ENCODE assay signal across 8 cellular contexts in the genomic region with DNA sequence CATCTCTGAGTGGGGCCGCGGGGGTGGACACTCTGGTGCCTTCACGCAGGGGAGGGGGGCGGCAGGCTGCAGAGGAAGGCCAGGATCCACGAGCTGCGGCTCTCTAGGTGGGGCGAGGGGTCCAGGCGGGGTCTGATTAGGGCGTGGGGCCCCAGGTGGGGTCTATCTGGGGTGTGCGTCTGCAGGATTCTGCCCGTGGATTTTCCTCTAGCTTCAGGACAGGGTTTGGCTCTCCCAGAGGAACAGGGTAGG. TPM values are rescaled to one million over a fixed set of nuclear protein-coding genes. Genes with fewer than 3 reads are reported as not detected.
DNase-seq lines count a peak whose midpoint lies in the region; ATAC-seq lines count a peak whose summit lies in the region.

No MANE protein-coding gene starts in this region.

- H3K9me3 Mint-ChIP-seq in T-helper 1 cell treated with Interleukin-12 subunit alpha and Interleukin-12 subunit beta and Interleukin-4 antibody, amounts not matched to agents 30 μg/mL and 1 μg/mL, for 36 hours = peaks cover 11% of the 10 kb centered on the region
- peaks cover 6% of the 10 kb centered on the region for H3K9me3 Mint-ChIP-seq in activated T-helper 1 cell treated with anti-CD3 and anti-CD28 coated beads, Interleukin-12 subunit alpha, Interleukin-12 subunit beta, Interleukin-2, Interleukin-4 antibody, amounts not matched to agents 30 ng/mL and 10 ng/mL and 1 ng/mL, durations not matched to agents 14 hours and 24 hours and 36 hours
- H3K9me3 Mint-ChIP-seq in stimulated activated naive CD8-positive, alpha-beta T cell treated with anti-CD3 and anti-CD28 coated beads, Interleukin-15, amount 100 ng/mL, for 72 hours = peaks cover 6 to 8% of the 10 kb centered on the region in 2 donors

- peaks cover 3% of the 10 kb centered on the region for H3K27me3 Mint-ChIP-seq in T-helper 1 cell treated with Interleukin-12 subunit alpha and Interleukin-12 subunit beta and Interleukin-4 antibody, amounts not matched to agents 30 μg/mL and 1 μg/mL, for 36 hours (ENCODE audit: low read depth)
- peaks cover 7% of the 10 kb centered on the region for H3K27me3 Mint-ChIP-seq in activated T-helper 1 cell treated with anti-CD3 and anti-CD28 coated beads, Interleukin-12 subunit alpha, Interleukin-12 subunit beta, Interleukin-2, Interleukin-4 antibody, amounts not matched to agents 30 ng/mL and 10 ng/mL and 1 ng/mL, durations not matched to agents 14 hours and 24 hours and 36 hours (ENCODE audit: insufficient read depth)
- H3K27me3 Mint-ChIP-seq in stimulated activated naive CD8-positive, alpha-beta T cell treated with anti-CD3 and anti-CD28 coated beads, Interleukin-15, amount 100 ng/mL, for 72 hours = peaks cover 7% of the 10 kb centered on the region

- peak overlapping the region; percentile 67 for H3K4me3 ChIP-seq in iPS-11a (ENCODE audit: low read depth, low read length)

- peak; percentile 39 for ATAC-seq in stimulated activated naive CD8-positive, alpha-beta T cell treated with anti-CD3 and anti-CD28 coated beads, Interleukin-15, amount 100 ng/mL, for 72 hours
- ATAC-seq in HG02981 (IDR thresholded peaks at IDR 0.05; ENCODE audit: unreplicated experiment) = no peak

- DNase-seq in T-helper 1 cell (no peak), pons (ENCODE audit: low spot score) (no peak), NCI-H446 treated with DMSO at 0.1 percent for 48 hours (lab: John Stamatoyannopoulos, UW) (no peak)
- no peak for DNase-seq in activated T-helper 1 cell treated with anti-CD3 and anti-CD28 coated beads, Interleukin-12 subunit alpha, Interleukin-12 subunit beta, Interleukin-2, Interleukin-4 antibody, amounts not matched to agents 30 ng/mL and 10 ng/mL and 1 ng/mL, durations not matched to agents 14 hours and 24 hours and 36 hours (ENCODE audit: low spot score)
- DNase-seq in stimulated activated naive CD8-positive, alpha-beta T cell treated with anti-CD3 and anti-CD28 coated beads, Interleukin-15, amount 100 ng/mL, for 72 hours = no peak

- intact Hi-C loops in activated T-helper 1 cell treated with anti-CD3 and anti-CD28 coated beads, Interleukin-12 subunit alpha, Interleukin-12 subunit beta, Interleukin-2, Interleukin-4 antibody, amounts not matched to agents 30 ng/mL and 10 ng/mL and 1 ng/mL, durations not matched to agents 14 hours and 24 hours and 36 hours (cut with micrococcal nuclease) = loop anchor here (1.0 to 2.0 kb wide), 2 partner anchors 59 to 248 kb away; no protein-coding TSS in a partner anchor

- H3K4me3 Mint-ChIP-seq in T-helper 1 cell treated with Interleukin-12 subunit alpha and Interleukin-12 subunit beta and Interleukin-4 antibody, amounts not matched to agents 30 μg/mL and 1 μg/mL, for 36 hours = peak overlapping the region; percentile 82
- H3K4me3 Mint-ChIP-seq in activated T-helper 1 cell treated with anti-CD3 and anti-CD28 coated beads, Interleukin-12 subunit alpha, Interleukin-12 subunit beta, Interleukin-2, Interleukin-4 antibody, amounts not matched to agents 30 ng/mL and 10 ng/mL and 1 ng/mL, durations not matched to agents 14 hours and 24 hours and 36 hours = peak overlapping the region; percentile 85
- peak overlapping the region; percentile 91 to 94 for H3K4me3 Mint-ChIP-seq in stimulated activated naive CD8-positive, alpha-beta T cell treated with anti-CD3 and anti-CD28 coated beads, Interleukin-15, amount 100 ng/mL, for 72 hours

- H3K4me1 Mint-ChIP-seq in T-helper 1 cell treated with Interleukin-12 subunit alpha and Interleukin-12 subunit beta and Interleukin-4 antibody, amounts not matched to agents 30 μg/mL and 1 μg/mL, for 36 hours (ENCODE audit: low read depth) = peaks cover 15% of the 10 kb centered on the region
- peaks cover 10% of the 10 kb centered on the region for H3K4me1 Mint-ChIP-seq in activated T-helper 1 cell treated with anti-CD3 and anti-CD28 coated beads, Interleukin-12 subunit alpha, Interleukin-12 subunit beta, Interleukin-2, Interleukin-4 antibody, amounts not matched to agents 30 ng/mL and 10 ng/mL and 1 ng/mL, durations not matched to agents 14 hours and 24 hours and 36 hours (ENCODE audit: low read depth)
- peaks cover 45% of the 10 kb centered on the region for H3K4me1 Mint-ChIP-seq in stimulated activated naive CD8-positive, alpha-beta T cell treated with anti-CD3 and anti-CD28 coated beads, Interleukin-15, amount 100 ng/mL, for 72 hours

- peaks cover 5% of the 10 kb centered on the region for H3K36me3 Mint-ChIP-seq in T-helper 1 cell treated with Interleukin-12 subunit alpha and Interleukin-12 subunit beta and Interleukin-4 antibody, amounts not matched to agents 30 μg/mL and 1 μg/mL, for 36 hours (ENCODE audit: low read depth)
- H3K36me3 Mint-ChIP-seq in activated T-helper 1 cell treated with anti-CD3 and anti-CD28 coated beads, Interleukin-12 subunit alpha, Interleukin-12 subunit beta, Interleukin-2, Interleukin-4 antibody, amounts not matched to agents 30 ng/mL and 10 ng/mL and 1 ng/mL, durations not matched to agents 14 hours and 24 hours and 36 hours (ENCODE audit: low read depth) = peaks cover 15% of the 10 kb centered on the region

- H3K27ac Mint-ChIP-seq in T-helper 1 cell treated with Interleukin-12 subunit alpha and Interleukin-12 subunit beta and Interleukin-4 antibody, amounts not matched to agents 30 μg/mL and 1 μg/mL, for 36 hours = no peak overlapping the region
- no peak overlapping the region for H3K27ac Mint-ChIP-seq in activated T-helper 1 cell treated with anti-CD3 and anti-CD28 coated beads, Interleukin-12 subunit alpha, Interleukin-12 subunit beta, Interleukin-2, Interleukin-4 antibody, amounts not matched to agents 30 ng/mL and 10 ng/mL and 1 ng/mL, durations not matched to agents 14 hours and 24 hours and 36 hours
- H3K27ac Mint-ChIP-seq in stimulated activated naive CD8-positive, alpha-beta T cell treated with anti-CD3 and anti-CD28 coated beads, Interleukin-15, amount 100 ng/mL, for 72 hours = peak overlapping the region in 1 of 2 donors; percentile 96

RNA-seq across cellular contexts. Expression of gene JMJD4, which starts 6.3 kb away (rescaled TPM):
- 33.9 and 37.5 TPM in 2 replicates for total RNA-seq in activated T-helper 1 cell treated with anti-CD3 and anti-CD28 coated beads, Interleukin-12 subunit alpha, Interleukin-12 subunit beta, Interleukin-2, Interleukin-4 antibody, amounts not matched to agents 30 ng/mL and 10 ng/mL and 1 ng/mL, durations not matched to agents 14 hours and 24 hours and 36 hours

RNA-seq across cellular contexts. Expression of gene SNAP47, which starts 6.4 kb away (rescaled TPM):
- total RNA-seq in activated T-helper 1 cell treated with anti-CD3 and anti-CD28 coated beads, Interleukin-12 subunit alpha, Interleukin-12 subunit beta, Interleukin-2, Interleukin-4 antibody, amounts not matched to agents 30 ng/mL and 10 ng/mL and 1 ng/mL, durations not matched to agents 14 hours and 24 hours and 36 hours = 32.2 and 33.7 TPM in 2 replicates
